Comparison of ENCODE assay signal across 16 cellular contexts in the genomic region with DNA sequence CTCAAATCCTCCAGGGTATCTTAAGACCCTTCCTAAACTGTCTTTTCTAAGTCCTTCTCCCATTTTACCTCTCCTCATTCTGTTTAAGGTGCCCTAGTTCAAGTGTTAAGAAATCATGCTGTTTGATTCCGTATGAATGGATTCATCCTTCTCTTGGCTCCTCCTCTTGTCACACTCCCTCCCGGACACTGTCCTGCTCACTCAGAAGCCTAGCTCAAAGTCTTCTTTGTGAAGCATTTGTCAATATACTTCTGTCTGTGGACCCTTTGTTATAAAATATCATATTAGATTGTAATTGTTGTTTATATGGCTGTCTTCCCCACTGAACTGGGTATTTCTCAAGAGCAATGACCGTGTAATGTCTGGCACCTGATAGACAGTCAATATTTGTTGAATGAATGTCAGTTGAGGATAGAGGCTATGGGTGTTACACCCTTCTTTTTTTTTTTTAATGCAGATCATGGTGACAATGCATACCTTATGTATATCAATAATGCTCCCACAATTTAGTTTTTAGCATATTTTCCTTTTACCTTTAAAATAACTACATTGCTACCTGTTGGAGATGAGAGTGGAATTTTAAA.
DNase-seq lines count a peak whose midpoint lies in the region; ATAC-seq and TF ChIP-seq lines count a peak whose summit lies in the region.
"Had no signal": no experiment of that assay in that cellular context is flagged by ENCODE, and none has a peak within 500 bp of the region (broad histone marks: within the 10 kb centered on the region; RNA-seq: fewer than 3 reads in every experiment).

No MANE protein-coding gene starts in this region.

- peaks cover 14% of the 10 kb centered on the region for H3K9me3 Mint-ChIP-seq in mesothelial cell of epicardium
- H3K9me3 Mint-ChIP-seq in Caco-2 (ENCODE audit: unreplicated experiment), result no peaks in the 10 kb centered on the region

- CTCF ChIA-PET in Caco-2 (lab: Charles Lee), result no interaction called here

- H3K4me3 Mint-ChIP-seq in mesothelial cell of epicardium (no peak overlapping the region), Caco-2 (ENCODE audit: unreplicated experiment) (no peak overlapping the region)
- H3K4me3 Mint-ChIP-seq: CD14-positive monocyte had no signal

- H3K36me3 ChIP-seq in Caco-2 (ENCODE audit: control insufficient read depth, insufficient read depth, low read length), result no peaks in the 10 kb centered on the region

- H3K4me1 ChIP-seq in Caco-2, result no peaks in the 10 kb centered on the region

- POLR2A ChIA-PET in Caco-2 (lab: Charles Lee), result no interaction called here

- in situ Hi-C loops in SK-MEL-5 (cut with HindIII; ENCODE audit: low pct_unique_long_range_greater_than_20kb, low sequenced_read_pairs), result no loop called here

- no TSS peak for BruUV-seq in Caco-2 (replicated peaks; lab: Mats Ljungman, UMichigan)

- H3K27ac Mint-ChIP-seq in mesothelial cell of epicardium, result peak overlapping the region; percentile 65
- H3K27ac Mint-ChIP-seq in Caco-2 (ENCODE audit: unreplicated experiment), result no peak overlapping the region
- H3K27ac Mint-ChIP-seq: CD14-positive monocyte had no signal

- DNase-seq in COR-L47 (lab: John Stamatoyannopoulos, UW) (peak; percentile 29), NCI-H2029 treated with DMSO at 0.1 percent for 48 hours (lab: John Stamatoyannopoulos, UW) (peak; percentile 96), SK-MEL-5 (ENCODE audit: low read depth, low spot score) (peak; percentile 33), mesothelial cell of epicardium (ENCODE audit: low spot score in 2 of 2, unreplicated experiment in 2 of 2) (no peak), Caco-2 (no peak)
- no peak for DNase-seq in activated T-cell treated with anti-CD3 and anti-CD28 coated beads, Interleukin-2, amount 50 U/mL, for 1 hour
- DNase-seq: IMR-90, Kasumi-1, MV-4-11, NCI-H1417 treated with DMSO at 0.1 percent for 48 hours, NCI-H2107, NCI-H226, NCI-H526 treated with DMSO at 0.1 percent for 48 hours had no signal

- no peak for TF ChIP-seq CTCF in mesothelial cell of epicardium (IDR thresholded peaks at IDR 0.05; ENCODE audit: unreplicated experiment)
- TF ChIP-seq CTCF in Caco-2 (IDR thresholded peaks at IDR 0.05; ENCODE audit: insufficient read depth in 1 of 2, low read depth in 1 of 2, low read length in 1 of 2, severe bottlenecking in 1 of 2, unreplicated experiment in 1 of 2), result no peak

- no peak overlapping the region for H3K4me3 ChIP-seq in Caco-2 (ENCODE audit: low read depth, low read length)

- peaks cover 32% of the 10 kb centered on the region for H3K36me3 Mint-ChIP-seq in mesothelial cell of epicardium
- no peaks in the 10 kb centered on the region for H3K36me3 Mint-ChIP-seq in Caco-2 (ENCODE audit: insufficient read depth, unreplicated experiment)
- H3K36me3 Mint-ChIP-seq: CD14-positive monocyte had no signal

- no peak for ATAC-seq in GM21737 (IDR thresholded peaks at IDR 0.05; ENCODE audit: unreplicated experiment)
- no peak for ATAC-seq in HG02970 (IDR thresholded peaks at IDR 0.05; ENCODE audit: low FRiP score, unreplicated experiment)

- H3K27me3 ChIP-seq in Caco-2 (replicated peaks; ENCODE audit: control insufficient read depth, insufficient read depth, low read length), result no peaks in the 10 kb centered on the region

- peaks cover 48% of the 10 kb centered on the region for H3K4me1 Mint-ChIP-seq in mesothelial cell of epicardium
- H3K4me1 Mint-ChIP-seq in Caco-2 (ENCODE audit: low read depth, unreplicated experiment), result no peaks in the 10 kb centered on the region

- H3K9me3 ChIP-seq in Caco-2, result no peaks in the 10 kb centered on the region

- intact Hi-C loops in Caco-2 (cut with micrococcal nuclease; ENCODE audit: unreplicated experiment), result no loop called here

- H3K27me3 Mint-ChIP-seq in mesothelial cell of epicardium (ENCODE audit: low read depth) (no peaks in the 10 kb centered on the region), Caco-2 (ENCODE audit: insufficient read depth, unreplicated experiment) (no peaks in the 10 kb centered on the region)

Comparison
In these comparisons a context has a peak if more than half of its experiments do, and no peak if none do; other contexts are left out.
1. DNase-seq: peak in COR-L47 (single experiment), NCI-H2029 treated with DMSO at 0.1 percent for 48 hours (single experiment) and SK-MEL-5 (single experiment); none in mesothelial cell of epicardium (0 of 2), Caco-2 (0 of 2) and activated T-cell treated with anti-CD3 and anti-CD28 coated beads, Interleukin-2, amount 50 U/mL, for 1 hour (single experiment).